8 cellular contexts compared by ENCODE assay signal in the genomic region with DNA sequence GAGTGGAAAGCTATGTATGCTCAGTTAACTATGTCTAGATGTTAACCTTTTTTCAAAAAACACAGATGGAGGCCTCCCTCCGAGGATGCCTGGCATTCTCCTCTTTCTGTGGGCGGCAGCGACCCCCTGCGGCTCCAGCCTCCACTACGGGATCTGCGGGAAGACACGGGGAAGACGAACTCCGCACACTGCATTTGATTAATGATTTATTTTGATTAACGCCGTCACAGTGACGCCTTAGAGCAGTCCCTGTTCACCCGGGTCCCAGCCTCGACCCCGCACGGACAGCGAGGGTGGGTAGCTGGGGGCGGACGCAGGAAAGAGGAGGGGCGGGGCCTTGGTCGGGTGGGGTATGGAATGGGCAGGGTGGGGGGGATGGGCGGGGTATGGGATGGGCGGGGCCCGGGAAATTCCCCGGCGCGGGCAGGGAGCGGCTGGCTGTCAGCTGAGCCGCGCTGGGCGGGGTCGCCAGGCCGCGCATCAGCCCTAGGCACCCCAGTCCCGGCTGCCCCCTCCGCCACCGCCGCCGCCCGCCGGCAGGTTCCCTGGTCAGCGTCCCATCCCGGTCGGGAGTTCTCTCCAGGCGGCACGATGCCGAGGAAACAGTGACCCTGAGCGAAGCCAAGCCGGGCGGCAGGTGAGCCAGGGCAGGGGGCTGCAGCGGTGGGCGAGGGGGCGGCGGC. TPM values are rescaled to one million over a fixed set of nuclear protein-coding genes. Genes with fewer than 3 reads are reported as not detected.
DNase-seq lines count a peak whose midpoint lies in the region; ATAC-seq and TF ChIP-seq lines count a peak whose summit lies in the region.

A gene (plus strand): TSS at position 498 of the 683 bp plus-strand sequence. CDS start 8,960 bp downstream, outside the sequence.

- peaks cover 10% of the 10 kb centered on the region for H3K4me1 ChIP-seq in mucosa of descending colon (ENCODE audit: low read depth)

- peak within 1 kb of the TSS; percentile 99 for H3K4me3 ChIP-seq in mucosa of descending colon

- DNase-seq in CD1c-positive myeloid dendritic cell (ENCODE audit: extremely low spot score) (peak; percentile 50), NOMO-1 (lab: John Stamatoyannopoulos, UW; ENCODE audit: unreplicated experiment in 2 of 2) (peak; percentile 23 to 51), activated T-cell treated with anti-CD3 and anti-CD28 coated beads for 24 hours (ENCODE audit: low read depth) (peak; percentile 68), epithelial cell of prostate (ENCODE audit: low read depth, low spot score) (peak; percentile 18), mucosa of descending colon (peak; percentile 82 to 89 (median 88))
- DNase-seq in stimulated activated CD8-positive, alpha-beta memory T cell treated with anti-CD3 and anti-CD28 coated beads, Interleukin-4, amount 100 ng/mL, for 4 hours (ENCODE audit: low read depth in 2 of 2, low spot score in 1 of 2), result peak; percentile 46 to 50

- peak within 1 kb of the TSS; percentile 81 for H3K27ac ChIP-seq in epithelial cell of prostate

- H3K9me3 ChIP-seq in mucosa of descending colon, result no peaks in the 10 kb centered on the region

- intact Hi-C loops in mucosa of descending colon (cut with DNase I, micrococcal nuclease), result no loop called here

- ATAC-seq in GM19324 (IDR thresholded peaks at IDR 0.05; ENCODE audit: low FRiP score, unreplicated experiment), result peak; percentile 78
- ATAC-seq in HG03469 (IDR thresholded peaks at IDR 0.05; ENCODE audit: unreplicated experiment), result peak; percentile 48
- ATAC-seq in mucosa of descending colon, result peak; percentile 88

- H3K36me3 ChIP-seq in mucosa of descending colon (ENCODE audit: low read depth), result no peaks in the 10 kb centered on the region

- peak; percentile 50 for TF ChIP-seq CTCF in mucosa of descending colon (IDR thresholded peaks at IDR 0.05)

RNA-seq across cellular contexts. Expression of the gene that starts here (rescaled TPM):
- total RNA-seq in mucosa of descending colon, result 100 to 1,000 TPM in 2 of 3 donors, 10 to 100 TPM in 1; 92.1 to 148 (median 101) TPM

Comparison
In these comparisons a context has a peak if more than half of its experiments do, and no peak if none do; other contexts are left out.
1. Peak in every context shown above with its lines: DNase-seq, ATAC-seq, H3K4me3 ChIP-seq and H3K27ac ChIP-seq.
2. DNase-seq: peak in every context shown above with its lines; median percentile 88 in mucosa of descending colon; 68 in activated T-cell treated with anti-CD3 and anti-CD28 coated beads for 24 hours; 50 in CD1c-positive myeloid dendritic cell; 48 in stimulated activated CD8-positive, alpha-beta memory T cell treated with anti-CD3 and anti-CD28 coated beads, Interleukin-4, amount 100 ng/mL, for 4 hours; 37 in NOMO-1; 18 in epithelial cell of prostate.